Comparison of ENCODE assay signal across 1 cellular context in the genomic region with DNA sequence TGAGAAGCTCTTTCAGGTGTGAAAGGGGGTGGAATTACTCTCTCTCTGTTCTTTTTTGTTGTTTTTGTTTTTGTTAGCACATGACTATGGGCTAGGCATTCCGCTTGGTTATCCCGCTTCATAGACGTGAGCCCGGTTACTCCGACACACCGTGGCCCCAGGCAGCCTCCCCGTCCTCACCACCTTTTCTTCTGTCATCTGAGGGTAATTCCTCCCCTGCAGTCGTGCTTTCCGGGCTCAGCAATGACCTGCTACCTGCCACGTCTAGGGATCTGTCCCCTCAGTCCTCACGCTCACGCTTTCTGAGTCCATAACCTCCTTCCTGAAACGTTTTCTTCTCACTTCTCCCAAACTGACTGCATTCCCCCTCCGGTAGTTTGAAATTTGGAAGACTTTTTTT.
TF ChIP-seq lines count a peak whose summit lies in the region.

No MANE protein-coding gene starts in this region.

TF ChIP-seq in HCT116, 20 proteins besides CTCF, POLR2A, EP300 and RAD21 (continued from another document):
- no peak for TF ChIP-seq YY1 (IDR thresholded peaks at IDR 0.05; ENCODE audit: extremely low read depth, insufficient replicate concordance, low read depth, low read length)
- TF ChIP-seq ELF1 (IDR thresholded peaks at IDR 0.05; ENCODE audit: borderline replicate concordance, low read depth): no peak
- TF ChIP-seq EZH2 (IDR thresholded peaks at IDR 0.05): no peak
- TF ChIP-seq SRF (IDR thresholded peaks at IDR 0.05; ENCODE audit: low read depth): no peak
- TF ChIP-seq, protein P1, sequence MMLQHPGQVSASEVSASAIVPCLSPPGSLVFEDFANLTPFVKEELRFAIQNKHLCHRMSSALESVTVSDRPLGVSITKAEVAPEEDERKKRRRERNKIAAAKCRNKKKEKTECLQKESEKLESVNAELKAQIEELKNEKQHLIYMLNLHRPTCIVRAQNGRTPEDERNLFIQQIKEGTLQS (IDR thresholded peaks at IDR 0.05): no peak
